19 cellular contexts compared by ENCODE assay signal in genomic region chr11:74179234-74180126, GRCh38. TPM values are rescaled to one million over a fixed set of nuclear protein-coding genes. Genes with fewer than 3 reads are reported as not detected.
DNase-seq lines count a peak whose midpoint lies in the region; ATAC-seq and TF ChIP-seq lines count a peak whose summit lies in the region.
"Had no signal": no experiment of that assay in that cellular context is flagged by ENCODE, and none has a peak within 500 bp of the region (broad histone marks: within the 10 kb centered on the region; RNA-seq: fewer than 3 reads in every experiment).

No MANE protein-coding gene starts in this region.

- no peaks in the 10 kb centered on the region for H3K9me2 ChIP-seq in Loucy (replicated peaks; ENCODE audit: low read depth, low read length)

- H3K4me1 Mint-ChIP-seq in activated CD4-positive, alpha-beta T cell treated with anti-CD3 and anti-CD28 coated beads for 36 hours = peaks cover 28% of the 10 kb centered on the region
- peaks cover 2% of the 10 kb centered on the region for H3K4me1 Mint-ChIP-seq in activated CD4-positive, alpha-beta T cell treated with anti-CD3 and anti-CD28 coated beads, Interleukin-2, amount 10 ng/mL, durations not matched to agents 7 days and 5 days

- no peak for TF ChIP-seq CTCF in Loucy (conservative IDR thresholded peaks at IDR 0.05; ENCODE audit: low read length)
- no peak for TF ChIP-seq CTCF in choroid plexus epithelial cell (conservative IDR thresholded peaks at IDR 0.05; ENCODE audit: low read depth, low read length)
- no peak for TF ChIP-seq CTCF in left lung (IDR thresholded peaks at IDR 0.05)

- H3K4me1 ChIP-seq in Loucy (ENCODE audit: insufficient read depth, low read length, poor library complexity, severe bottlenecking) (peaks cover 40% of the 10 kb centered on the region), skeletal muscle tissue (ENCODE audit: control insufficient read depth in 3 of 3, insufficient read depth in 3 of 3, low read length in 3 of 3) (peaks cover 4 to 14% (median 11%) of the 10 kb centered on the region in 3 donors), left lung (no peaks in the 10 kb centered on the region)
- H3K4me1 ChIP-seq: right atrium auricular region, tibial nerve had no signal

- no peaks in the 10 kb centered on the region for H3K36me3 ChIP-seq in Loucy (ENCODE audit: insufficient read depth, low read length)
- H3K36me3 ChIP-seq in skeletal muscle tissue (ENCODE audit: control insufficient read depth in 3 of 3, insufficient read depth in 3 of 3, low read length in 3 of 3) = no peaks in the 10 kb centered on the region
- no peaks in the 10 kb centered on the region for H3K36me3 ChIP-seq in left lung
- H3K36me3 ChIP-seq: right atrium auricular region had no signal

- intact Hi-C loops in activated CD4-positive, alpha-beta T cell treated with anti-CD3 and anti-CD28 coated beads for 36 hours (cut with DNase I, micrococcal nuclease) = no loop called here
- intact Hi-C loops in left lung (cut with DNase I) = no loop called here

- no peaks in the 10 kb centered on the region for H3K9me3 ChIP-seq in Loucy (ENCODE audit: insufficient read depth, low read depth, low read length)
- H3K9me3 ChIP-seq in skeletal muscle tissue (ENCODE audit: control insufficient read depth in 3 of 3, low read length in 3 of 3) = no peaks in the 10 kb centered on the region
- no peaks in the 10 kb centered on the region for H3K9me3 ChIP-seq in left lung
- H3K9me3 ChIP-seq: right atrium auricular region, tibial nerve had no signal

- H4K20me1 ChIP-seq in Loucy (ENCODE audit: insufficient read depth, low read length, poor library complexity, severe bottlenecking) = peaks cover 24% of the 10 kb centered on the region

- H2AFZ ChIP-seq in Loucy (ENCODE audit: low read length) = no peak overlapping the region

- no peaks in the 10 kb centered on the region for H3K27me3 Mint-ChIP-seq in activated CD4-positive, alpha-beta T cell treated with anti-CD3 and anti-CD28 coated beads for 36 hours
- H3K27me3 Mint-ChIP-seq in activated CD4-positive, alpha-beta T cell treated with anti-CD3 and anti-CD28 coated beads, Interleukin-2, amount 10 ng/mL, durations not matched to agents 7 days and 5 days = no peaks in the 10 kb centered on the region
- H3K27me3 Mint-ChIP-seq: activated CD4-positive, alpha-beta memory T cell treated with anti-CD3 and anti-CD28 coated beads, Interleukin-2, amount 10 ng/mL, durations not matched to agents 7 days and 5 days had no signal

- peaks cover 20% of the 10 kb centered on the region for H3K36me3 Mint-ChIP-seq in activated CD4-positive, alpha-beta T cell treated with anti-CD3 and anti-CD28 coated beads for 36 hours (ENCODE audit: low read depth)
- H3K36me3 Mint-ChIP-seq in activated CD4-positive, alpha-beta T cell treated with anti-CD3 and anti-CD28 coated beads, Interleukin-2, amount 10 ng/mL, durations not matched to agents 7 days and 5 days (ENCODE audit: low read depth) = peaks cover 2% of the 10 kb centered on the region

- H3F3A ChIP-seq in Loucy (ENCODE audit: low read depth) = no peaks in the 10 kb centered on the region

- no peak overlapping the region for H3K4me3 Mint-ChIP-seq in activated CD4-positive, alpha-beta T cell treated with anti-CD3 and anti-CD28 coated beads for 36 hours
- no peak overlapping the region for H3K4me3 Mint-ChIP-seq in activated CD4-positive, alpha-beta T cell treated with anti-CD3 and anti-CD28 coated beads, Interleukin-2, amount 10 ng/mL, durations not matched to agents 7 days and 5 days
- H3K4me3 Mint-ChIP-seq: activated CD4-positive, alpha-beta memory T cell treated with anti-CD3 and anti-CD28 coated beads, Interleukin-2, amount 10 ng/mL, durations not matched to agents 7 days and 5 days; neural crest cell had no signal

- peak overlapping the region; percentile 77 for H3K27ac ChIP-seq in skeletal muscle tissue (ENCODE audit: low read depth, low read length)
- H3K27ac ChIP-seq in left lung = no peak overlapping the region
- H3K27ac ChIP-seq: right atrium auricular region, tibial nerve had no signal

- no peak overlapping the region for H3K27ac Mint-ChIP-seq in activated CD4-positive, alpha-beta T cell treated with anti-CD3 and anti-CD28 coated beads for 36 hours
- H3K27ac Mint-ChIP-seq in activated CD4-positive, alpha-beta T cell treated with anti-CD3 and anti-CD28 coated beads, Interleukin-2, amount 10 ng/mL, durations not matched to agents 7 days and 5 days = no peak overlapping the region
- H3K27ac Mint-ChIP-seq: activated CD4-positive, alpha-beta memory T cell treated with anti-CD3 and anti-CD28 coated beads, Interleukin-2, amount 10 ng/mL, durations not matched to agents 7 days and 5 days had no signal

- ATAC-seq in activated CD4-positive, alpha-beta T cell treated with anti-CD3 and anti-CD28 coated beads for 36 hours = peak; percentile 78
- no peak for ATAC-seq in left lung
- ATAC-seq in HG02571 (IDR thresholded peaks at IDR 0.05; ENCODE audit: unreplicated experiment) = no peak
- no peak for ATAC-seq in GM19395 (IDR thresholded peaks at IDR 0.05; ENCODE audit: unreplicated experiment)

- H3K4me3 ChIP-seq in Loucy (ENCODE audit: low read length, poor library complexity, severe bottlenecking) = no peak overlapping the region
- no peak overlapping the region for H3K4me3 ChIP-seq in choroid plexus epithelial cell (ENCODE audit: low read depth, low read length)
- peak overlapping the region in 1 of 3 donors; percentile 9 for H3K4me3 ChIP-seq in skeletal muscle tissue (ENCODE audit: low read length in 3 of 3)
- no peak overlapping the region for H3K4me3 ChIP-seq in left lung
- H3K4me3 ChIP-seq: right atrium auricular region, tibial nerve had no signal

- H3K4me2 ChIP-seq in Loucy (ENCODE audit: low read depth, low read length, poor library complexity, severe bottlenecking) = peak overlapping the region; percentile 49

- H3K27me3 ChIP-seq in Loucy (ENCODE audit: insufficient read depth, low read length, poor library complexity, severe bottlenecking) = no peaks in the 10 kb centered on the region
- H3K27me3 ChIP-seq in skeletal muscle tissue (ENCODE audit: control insufficient read depth in 3 of 3, insufficient read depth in 3 of 3, low read length in 3 of 3) = no peaks in the 10 kb centered on the region
- H3K27me3 ChIP-seq in left lung = no peaks in the 10 kb centered on the region
- H3K27me3 ChIP-seq: right atrium auricular region, tibial nerve had no signal

- DNase-seq in activated CD4-positive, alpha-beta T cell treated with anti-CD3 and anti-CD28 coated beads for 36 hours = no peak
- no peak for DNase-seq in activated CD4-positive, alpha-beta T cell treated with anti-CD3 and anti-CD28 coated beads, Interleukin-2, amount 10 ng/mL, durations not matched to agents 7 days and 5 days
- DNase-seq in choroid plexus epithelial cell (ENCODE audit: low read depth) (peak; percentile 20), left lung (no peak)
- DNase-seq: activated CD4-positive, alpha-beta memory T cell treated with anti-CD3 and anti-CD28 coated beads, Interleukin-2, amount 10 ng/mL, durations not matched to agents 7 days and 5 days; activated gamma-delta T cell treated with Interleukin-2 at 50 U/mL for 16 hours; effector CD4-positive, alpha-beta T cell; H7; NCI-H1105; NCI-H345; stimulated activated CD4-positive, alpha-beta T cell treated with anti-CD3 and anti-CD28 coated beads, Interleukin-2, amount 100 ng/mL, for 48 hours; stimulated activated CD8-positive, alpha-beta memory T cell treated with anti-CD3 and anti-CD28 coated beads, Interleukin-4, amount 100 ng/mL, for 48 hours had no signal

- H3K79me2 ChIP-seq in Loucy (ENCODE audit: insufficient read depth, low read length) = peaks cover 92% of the 10 kb centered on the region

- no peaks in the 10 kb centered on the region for H3K9me3 Mint-ChIP-seq in activated CD4-positive, alpha-beta T cell treated with anti-CD3 and anti-CD28 coated beads for 36 hours (ENCODE audit: low read depth)
- no peaks in the 10 kb centered on the region for H3K9me3 Mint-ChIP-seq in activated CD4-positive, alpha-beta T cell treated with anti-CD3 and anti-CD28 coated beads, Interleukin-2, amount 10 ng/mL, durations not matched to agents 7 days and 5 days
- H3K9me3 Mint-ChIP-seq: activated CD4-positive, alpha-beta memory T cell treated with anti-CD3 and anti-CD28 coated beads, Interleukin-2, amount 10 ng/mL, durations not matched to agents 7 days and 5 days; neural crest cell had no signal

- H3K9ac ChIP-seq in Loucy (ENCODE audit: low read depth, low read length, poor library complexity, severe bottlenecking) (no peak overlapping the region), skeletal muscle tissue (ENCODE audit: low read depth in 1 of 3, low read length in 3 of 3) (peak overlapping the region; percentile 32 to 59 (median 47))

- CTCF ChIA-PET in activated CD4-positive, alpha-beta T cell treated with anti-CD3 and anti-CD28 coated beads for 36 hours (lab: Charles Lee) = no interaction called here
- CTCF ChIA-PET in activated CD4-positive, alpha-beta T cell treated with anti-CD3 and anti-CD28 coated beads, Interleukin-2, amount 10 ng/mL, durations not matched to agents 7 days and 5 days (lab: Charles Lee) = interaction anchor here (0.6 kb wide), 1 partner anchor 213 kb away, joined by 3 read pairs; no protein-coding TSS in a partner anchor

- POLR2A ChIA-PET in activated CD4-positive, alpha-beta T cell treated with anti-CD3 and anti-CD28 coated beads for 36 hours (lab: Charles Lee) = no interaction called here
- POLR2A ChIA-PET in activated CD4-positive, alpha-beta T cell treated with anti-CD3 and anti-CD28 coated beads, Interleukin-2, amount 10 ng/mL, durations not matched to agents 7 days and 5 days (lab: Charles Lee) = no interaction called here

RNA-seq across cellular contexts. Expression of gene PPME1, which starts 8.4 kb away (rescaled TPM):
- total RNA-seq in activated CD4-positive, alpha-beta T cell treated with anti-CD3 and anti-CD28 coated beads for 36 hours = 10 to 100 TPM; 54.2 to 61.5 TPM
- total RNA-seq in activated CD4-positive, alpha-beta T cell treated with anti-CD3 and anti-CD28 coated beads, Interleukin-2, amount 10 ng/mL, durations not matched to agents 7 days and 5 days = 10 to 100 TPM; 21.3 to 25.9 TPM
- total RNA-seq in skeletal muscle tissue = 18.3 TPM
- 10 to 100 TPM; 30.8 to 35.8 TPM for total RNA-seq in left lung

RNA-seq across cellular contexts. Expression of gene C2CD3, which starts 8.7 kb away (rescaled TPM):
- total RNA-seq in activated CD4-positive, alpha-beta T cell treated with anti-CD3 and anti-CD28 coated beads for 36 hours = 10 to 100 TPM; 23.9 to 28.0 TPM
- total RNA-seq in activated CD4-positive, alpha-beta T cell treated with anti-CD3 and anti-CD28 coated beads, Interleukin-2, amount 10 ng/mL, durations not matched to agents 7 days and 5 days = 10 to 100 TPM; 34.0 to 39.1 TPM
- total RNA-seq in skeletal muscle tissue = 13.6 TPM
- total RNA-seq in left lung = 10 to 100 TPM; 25.2 to 29.8 TPM
